In the genomic region with DNA sequence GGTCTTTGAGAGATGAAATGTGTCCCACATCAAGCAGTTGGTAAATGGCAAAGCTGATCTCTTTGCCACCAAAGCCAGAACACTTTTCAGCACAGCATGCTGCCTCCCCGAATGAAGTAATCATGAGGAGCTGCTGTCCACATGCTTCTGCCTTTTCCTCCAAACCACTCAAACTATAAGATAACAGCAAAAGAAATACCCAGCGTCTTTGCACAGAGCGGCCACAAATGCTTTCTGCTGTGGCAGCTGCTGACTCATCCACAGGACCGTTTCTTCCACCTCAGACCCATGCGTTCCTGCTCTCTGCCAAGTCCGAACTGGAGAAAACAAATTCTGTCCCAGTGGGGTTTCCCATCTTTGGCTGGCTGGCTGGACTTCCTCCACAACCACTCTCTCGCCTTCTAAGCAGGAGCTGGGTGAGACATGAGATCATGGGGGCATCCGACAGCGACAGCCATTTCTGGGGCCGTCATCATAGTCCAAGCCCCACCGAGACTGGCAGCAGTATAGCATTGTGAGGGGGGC, we compare ENCODE assay signal across 10 cellular contexts.
A peak's percentile ranks its signal among the peaks of the same experiment; 100 is the strongest.
DNase-seq lines count a peak whose midpoint lies in the region; ATAC-seq and TF ChIP-seq lines count a peak whose summit lies in the region.
"Had no signal": no experiment of that assay in that cellular context is flagged by ENCODE, and none has a peak within 500 bp of the region (broad histone marks: within the 10 kb centered on the region; RNA-seq: fewer than 3 reads in every experiment).

No MANE protein-coding gene starts in this region.

- ATAC-seq in GM19463 (IDR thresholded peaks at IDR 0.05; ENCODE audit: unreplicated experiment) (peak; percentile 19), HG02610 (IDR thresholded peaks at IDR 0.05; ENCODE audit: unreplicated experiment) (no peak)

- H3K9me3 ChIP-seq in OCI-LY3 (ENCODE audit: insufficient read depth, low read length), result no peaks in the 10 kb centered on the region
- H3K9me3 ChIP-seq: HAP-1, SJCRH30 had no signal

- no peak overlapping the region for H3K27ac ChIP-seq in OCI-LY3 (ENCODE audit: low read length)
- H3K27ac ChIP-seq: SJCRH30 had no signal

- peak overlapping the region; percentile 30; the same call in 1 of the 2 replicates for H2AFZ ChIP-seq in OCI-LY3 (ENCODE audit: low read depth, low read length)

- H3K4me3 ChIP-seq in OCI-LY3 (ENCODE audit: low read length) (peak overlapping the region; percentile 51), fibroblast of mammary gland (ENCODE audit: control insufficient read depth, low read depth, low read length) (no peak overlapping the region)
- H3K4me3 ChIP-seq: HAP-1, SJCRH30 had no signal

- H3K4me1 ChIP-seq in OCI-LY3 (ENCODE audit: low read length), result peaks cover 52% of the 10 kb centered on the region
- H3K4me1 ChIP-seq: HAP-1, SJCRH30 had no signal

- peaks cover 19% of the 10 kb centered on the region for H3K27me3 ChIP-seq in OCI-LY3 (ENCODE audit: low read depth, low read length)

- H3K36me3 ChIP-seq in OCI-LY3 (replicated peaks; ENCODE audit: low read depth, low read length), result no peaks in the 10 kb centered on the region
- H3K36me3 ChIP-seq: HAP-1, SJCRH30 had no signal

- H3K4me2 ChIP-seq in OCI-LY3 (ENCODE audit: low read length), result peak overlapping the region; percentile 67

- DNase-seq in fibroblast of mammary gland (ENCODE audit: low read depth) (peak; percentile 82), smooth muscle cell of the brain vasculature (ENCODE audit: low read depth, low spot score) (peak; percentile 23), NCI-H2227 treated with DMSO at 0.1 percent for 48 hours (lab: John Stamatoyannopoulos, UW) (no peak), NCI-H2081 treated with DMSO at 0.1 percent for 48 hours (lab: John Stamatoyannopoulos, UW) (no peak), NK-92 (lab: John Stamatoyannopoulos, UW; ENCODE audit: unreplicated experiment) (no peak)

- no peaks in the 10 kb centered on the region for H3K79me2 ChIP-seq in OCI-LY3 (ENCODE audit: low read length)

- H4K20me1 ChIP-seq in OCI-LY3 (ENCODE audit: insufficient read depth, low read length), result no peaks in the 10 kb centered on the region

- peak overlapping the region; percentile 1; the same call in 1 of the 2 replicates for H3K9ac ChIP-seq in OCI-LY3 (ENCODE audit: low read length)

- TF ChIP-seq CTCF in OCI-LY3 (IDR thresholded peaks at IDR 0.05; ENCODE audit: low read depth, low read length) (no peak), fibroblast of mammary gland (conservative IDR thresholded peaks at IDR 0.05; ENCODE audit: control insufficient read depth, insufficient read depth, low read depth, low read length) (no peak)

Comparison
In these comparisons a context has a peak if more than half of its experiments do, and no peak if none do; other contexts are left out.
1. DNase-seq: peak in fibroblast of mammary gland (single experiment) and smooth muscle cell of the brain vasculature (single experiment); none in NCI-H2227 treated with DMSO at 0.1 percent for 48 hours (single experiment), NCI-H2081 treated with DMSO at 0.1 percent for 48 hours (single experiment) and NK-92 (single experiment).